In the genomic region with DNA sequence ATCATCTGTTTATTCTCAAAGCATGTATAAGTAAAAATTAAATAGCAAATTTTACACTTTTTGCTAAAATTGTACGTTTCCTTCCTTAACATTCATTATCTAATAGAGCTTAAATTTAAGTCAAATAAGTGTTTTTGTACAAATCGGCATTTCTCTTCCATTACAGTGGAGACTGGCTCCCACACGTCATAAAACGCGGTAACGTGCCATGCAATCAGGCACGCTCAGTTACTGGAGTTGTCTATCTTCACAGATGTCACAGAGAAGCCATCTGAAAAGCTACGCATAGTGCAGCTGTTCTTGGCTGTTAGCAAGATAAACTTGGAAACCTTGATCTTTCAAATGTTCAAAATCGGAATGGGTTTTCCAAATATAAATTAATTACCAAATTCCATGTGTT, we compare ENCODE assay signal across 1 cellular context.
TF ChIP-seq lines count a peak whose summit lies in the region.

No MANE protein-coding gene starts in this region.

TF ChIP-seq in SK-N-SH treated with all-trans-retinoic acid at 6 μM for 48 hours, 23 proteins besides CTCF, POLR2A, EP300 and RAD21 (continued from another document):
- TF ChIP-seq, protein P1, sequence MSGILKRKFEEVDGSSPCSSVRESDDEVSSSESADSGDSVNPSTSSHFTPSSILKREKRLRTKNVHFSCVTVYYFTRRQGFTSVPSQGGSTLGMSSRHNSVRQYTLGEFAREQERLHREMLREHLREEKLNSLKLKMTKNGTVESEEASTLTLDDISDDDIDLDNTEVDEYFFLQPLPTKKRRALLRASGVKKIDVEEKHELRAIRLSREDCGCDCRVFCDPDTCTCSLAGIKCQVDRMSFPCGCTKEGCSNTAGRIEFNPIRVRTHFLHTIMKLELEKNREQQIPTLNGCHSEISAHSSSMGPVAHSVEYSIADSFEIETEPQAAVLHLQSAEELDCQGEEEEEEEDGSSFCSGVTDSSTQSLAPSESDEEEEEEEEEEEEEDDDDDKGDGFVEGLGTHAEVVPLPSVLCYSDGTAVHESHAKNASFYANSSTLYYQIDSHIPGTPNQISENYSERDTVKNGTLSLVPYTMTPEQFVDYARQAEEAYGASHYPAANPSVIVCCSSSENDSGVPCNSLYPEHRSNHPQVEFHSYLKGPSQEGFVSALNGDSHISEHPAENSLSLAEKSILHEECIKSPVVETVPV (CRISPR knock-in tag; IDR thresholded peaks at IDR 0.05): no peak
- TF ChIP-seq TSHZ2 (CRISPR knock-in tag; IDR thresholded peaks at IDR 0.05) (no peak), ZC3H10 (CRISPR knock-in tag; IDR thresholded peaks at IDR 0.05) (no peak), ARNTL (CRISPR knock-in tag; IDR thresholded peaks at IDR 0.05; ENCODE audit: borderline replicate concordance, low read depth) (no peak), ZFP30 (CRISPR knock-in tag; IDR thresholded peaks at IDR 0.05) (no peak), ESRRG (CRISPR knock-in tag; IDR thresholded peaks at IDR 0.05) (no peak)
TF ChIP-seq in SK-N-SH treated with all-trans-retinoic acid at 6 μM for 48 hours: peak in this region for 1.
